ENCODE assay signal across 16 cellular contexts in the genomic region with DNA sequence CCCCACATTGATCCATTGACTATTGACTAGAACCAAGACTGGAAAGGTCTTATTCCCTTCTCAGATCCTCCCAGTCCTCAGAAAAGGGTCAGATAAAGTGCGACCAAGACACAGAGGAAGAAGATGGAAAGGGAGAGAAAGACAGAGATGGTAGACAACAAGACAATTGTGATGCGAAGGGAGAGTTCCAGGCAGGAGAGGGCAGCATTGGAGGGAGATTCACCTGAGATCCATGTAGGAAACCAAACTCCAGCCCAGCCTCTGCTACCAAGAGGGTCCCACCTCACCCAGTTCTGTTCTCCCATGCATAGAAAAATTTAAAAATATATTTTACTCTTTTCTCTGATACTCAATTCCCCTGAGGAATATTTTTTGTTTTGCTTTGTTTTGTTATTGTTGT.
DNase-seq lines count a peak whose midpoint lies in the region; ATAC-seq, FAIRE-seq and TF ChIP-seq lines count a peak whose summit lies in the region.
"Had no signal": no experiment of that assay in that cellular context is flagged by ENCODE, and none has a peak within 500 bp of the region (broad histone marks: within the 10 kb centered on the region; RNA-seq: fewer than 3 reads in every experiment).

No MANE protein-coding gene starts in this region.

- POLR2A ChIA-PET in WTC11 (lab: Charles Lee) = no interaction called here

- H3K27ac Mint-ChIP-seq in H9 = peak overlapping the region in 1 of 3 experiments; percentile 62; a peak in 2 of 7 replicates
- peak overlapping the region; percentile 100 for H3K27ac Mint-ChIP-seq in WTC11
- H3K27ac Mint-ChIP-seq: B cell; CD8-positive, alpha-beta T cell; IgD-negative memory B cell had no signal

- H3K27me3 Mint-ChIP-seq in H9 (ENCODE audit: low read depth) (no peaks in the 10 kb centered on the region), WTC11 (ENCODE audit: low read depth) (no peaks in the 10 kb centered on the region)
- H3K27me3 Mint-ChIP-seq: B cell, IgD-negative memory B cell had no signal

- no peak for TF ChIP-seq POLR2A in H54 (IDR thresholded peaks at IDR 0.05; ENCODE audit: low read depth, low read length)

- no peaks in the 10 kb centered on the region for H3K9me3 Mint-ChIP-seq in H9
- H3K9me3 Mint-ChIP-seq in WTC11 = peaks cover 10% of the 10 kb centered on the region
- H3K9me3 Mint-ChIP-seq: CD8-positive, alpha-beta T cell had no signal

- no peak overlapping the region for H2BK5ac ChIP-seq in H9 (ENCODE audit: insufficient read length, low read length)

- FAIRE-seq in H54 (lab: Jason Lieb, UNC) = no peak
- FAIRE-seq: GM12878, HepG2, HTR-8/SVneo had no signal

- no peak overlapping the region for H3T11ph ChIP-seq in H9 (ENCODE audit: low read length)

- intact Hi-C loops in upper lobe of right lung (cut with DNase I) = no loop called here

- H3K18ac ChIP-seq in H9 (ENCODE audit: insufficient read length, low read depth, low read length) = no peak overlapping the region

- H2BK12ac ChIP-seq in H9 (ENCODE audit: insufficient read length, low read depth, low read length) = no peak overlapping the region

- H2AFZ ChIP-seq in H9 (ENCODE audit: low read length) = no peak overlapping the region

- no peaks in the 10 kb centered on the region for H3K27me3 ChIP-seq in H9 (ENCODE audit: insufficient read depth, low read length)
- no peaks in the 10 kb centered on the region for H3K27me3 ChIP-seq in upper lobe of right lung
- H3K27me3 ChIP-seq: BLaER1 treated with 17β-estradiol and CSF1 and Interleukin-3, amounts not matched to agents 10 nM and 100 nM had no signal

- no peak overlapping the region for H3K4me3 ChIP-seq in upper lobe of right lung
- H3K4me3 ChIP-seq: BLaER1 treated with 17β-estradiol and CSF1 and Interleukin-3, amounts not matched to agents 10 nM and 100 nM; GM12878 had no signal

- H3K14ac ChIP-seq in H9 (ENCODE audit: insufficient read depth, low read length) = no peak overlapping the region; the same call in 1 of the 2 replicates

- H3K27ac ChIP-seq in H9 (ENCODE audit: insufficient read length, low read depth, low read length) (no peak overlapping the region), upper lobe of right lung (no peak overlapping the region)
- H3K27ac ChIP-seq: BLaER1 treated with 17β-estradiol and CSF1 and Interleukin-3, amounts not matched to agents 10 nM and 100 nM had no signal

- H3K36me3 Mint-ChIP-seq in H9 (ENCODE audit: insufficient read depth in 1 of 3, low read depth in 3 of 3) (no peaks in the 10 kb centered on the region; a peak in 2 of 7 replicates), WTC11 (peaks cover 9% of the 10 kb centered on the region; the same call in 1 of the 2 replicates)
- H3K36me3 Mint-ChIP-seq: CD8-positive, alpha-beta T cell; IgD-negative memory B cell had no signal

- no peak overlapping the region for H3K4ac ChIP-seq in H9 (ENCODE audit: low read depth, low read length)

- H3K79me2 ChIP-seq in H9 (ENCODE audit: insufficient read depth, low read length) = no peaks in the 10 kb centered on the region

- H3K4me3 Mint-ChIP-seq in H9 (no peak overlapping the region), WTC11 (no peak overlapping the region)
- H3K4me3 Mint-ChIP-seq: B cell; CD8-positive, alpha-beta T cell; IgD-negative memory B cell had no signal

- no CpG with 5 or more reads among the region's 2 CpGs for WGBS in H9 (ENCODE audit: extremely low coverage, insufficient read length, low lambda C conversion rate)

- DNase-seq in H9 (peak; percentile 34), WTC11 (ENCODE audit: low spot score) (no peak), islet precursor cell (peak; percentile 25), RKO (ENCODE audit: low spot score) (no peak), H54 (ENCODE audit: insufficient read length, low spot score) (no peak), upper lobe of right lung (no peak)
- DNase-seq: Calu3; CD8-positive, alpha-beta T cell; DND-41; EL had no signal

- H3K79me1 ChIP-seq in H9 (ENCODE audit: insufficient read depth, low read depth, low read length, poor library complexity, severe bottlenecking) = no peaks in the 10 kb centered on the region

- no peaks in the 10 kb centered on the region for H3K9me3 ChIP-seq in H9 (ENCODE audit: control insufficient read depth, low read depth, low read length)
- H3K9me3 ChIP-seq in upper lobe of right lung = no peaks in the 10 kb centered on the region
- H3K9me3 ChIP-seq: BLaER1 treated with 17β-estradiol and CSF1 and Interleukin-3, amounts not matched to agents 10 nM and 100 nM had no signal

- H2BK120ac ChIP-seq in H9 (ENCODE audit: low read depth, low read length, poor library complexity, severe bottlenecking) = no peak overlapping the region

- no peak overlapping the region for H3K4me2 ChIP-seq in H9 (ENCODE audit: insufficient read depth, insufficient read length, low read length)
- H3K4me2 ChIP-seq: BLaER1 treated with 17β-estradiol and CSF1 and Interleukin-3, amounts not matched to agents 10 nM and 100 nM had no signal

- no peak overlapping the region for H3K9ac ChIP-seq in H9 (ENCODE audit: extremely low read depth, insufficient read length, low read length)
- H3K9ac ChIP-seq: BLaER1 treated with 17β-estradiol and CSF1 and Interleukin-3, amounts not matched to agents 10 nM and 100 nM had no signal

- H3K36me3 ChIP-seq in upper lobe of right lung = no peaks in the 10 kb centered on the region
- H3K36me3 ChIP-seq: BLaER1 treated with 17β-estradiol and CSF1 and Interleukin-3, amounts not matched to agents 10 nM and 100 nM had no signal

- no peak overlapping the region for H2BK15ac ChIP-seq in H9 (ENCODE audit: low read depth, low read length)

- H2AK5ac ChIP-seq in H9 (ENCODE audit: insufficient read length, low read length) = no peak overlapping the region

- H2BK20ac ChIP-seq in H9 (ENCODE audit: low read depth, low read length, poor library complexity, severe bottlenecking) = no peak overlapping the region

- CTCF ChIA-PET in WTC11 (lab: Charles Lee) = no interaction called here

- no peaks in the 10 kb centered on the region for H4K20me1 ChIP-seq in H9 (ENCODE audit: control insufficient read depth, insufficient read depth, insufficient read length)
- H4K20me1 ChIP-seq: BLaER1 treated with 17β-estradiol and CSF1 and Interleukin-3, amounts not matched to agents 10 nM and 100 nM had no signal

- no peaks in the 10 kb centered on the region for H3K23me2 ChIP-seq in H9 (ENCODE audit: insufficient read length, low read depth, low read length, poor library complexity, severe bottlenecking)

- TF ChIP-seq CTCF in H9 (conservative IDR thresholded peaks at IDR 0.05) (peak; percentile 40; the same call in 2 of the 3 replicates), WTC11 (IDR thresholded peaks at IDR 0.05) (no peak), upper lobe of right lung (IDR thresholded peaks at IDR 0.05) (no peak)

- H3K4me1 ChIP-seq in H9 (ENCODE audit: insufficient read depth, low read length) (peaks cover 26% of the 10 kb centered on the region; the same call in 1 of the 2 replicates), upper lobe of right lung (no peaks in the 10 kb centered on the region)
- H3K4me1 ChIP-seq: BLaER1 treated with 17β-estradiol and CSF1 and Interleukin-3, amounts not matched to agents 10 nM and 100 nM had no signal

- ATAC-seq in WTC11 (no peak), upper lobe of right lung (no peak)
- ATAC-seq: CD8-positive, alpha-beta T cell; GM12878; HepG2 had no signal

- no peak overlapping the region for H4K5ac ChIP-seq in H9 (ENCODE audit: insufficient read length, low read depth, low read length)

- H3K4me1 Mint-ChIP-seq in H9 = peaks cover 57% of the 10 kb centered on the region in 2 experiments
- H3K4me1 Mint-ChIP-seq in WTC11 = peaks cover 68% of the 10 kb centered on the region
- H3K4me1 Mint-ChIP-seq: B cell, IgD-negative memory B cell had no signal

- peak overlapping the region; percentile 29 for H4K91ac ChIP-seq in H9 (ENCODE audit: insufficient read length, low read depth, low read length)

- no peak overlapping the region for H3K23ac ChIP-seq in H9 (ENCODE audit: insufficient read length, low read depth, low read length)

- H3K56ac ChIP-seq in H9 (ENCODE audit: insufficient read length, low read depth, low read length) = no peak overlapping the region

- no peak overlapping the region for H4K8ac ChIP-seq in H9 (replicated peaks; ENCODE audit: insufficient read length, low read depth, low read length)

TF ChIP-seq in WTC11, 78 proteins besides CTCF, POLR2A, EP300 and RAD21:
- TF ChIP-seq SOX15 (CRISPR knock-in tag; IDR thresholded peaks at IDR 0.05) (no peak), ATF2 (CRISPR knock-in tag; IDR thresholded peaks at IDR 0.05; ENCODE audit: borderline replicate concordance, low read depth) (no peak), EMX1 (CRISPR knock-in tag; IDR thresholded peaks at IDR 0.05) (no peak)

Comparison
In these comparisons a context has a peak if more than half of its experiments do, and no peak if none do; other contexts are left out.
1. DNase-seq: peak in H9 (single experiment) and islet precursor cell (single experiment); none in WTC11 (single experiment), RKO (single experiment), H54 (single experiment) and upper lobe of right lung (single experiment).